Comparison of ENCODE assay signal across 11 cellular contexts in genomic region chr14:35401422-35401729, GRCh38. TPM values are rescaled to one million over a fixed set of nuclear protein-coding genes. Genes with fewer than 3 reads are reported as not detected.
DNase-seq lines count a peak whose midpoint lies in the region; ATAC-seq, FAIRE-seq and TF ChIP-seq lines count a peak whose summit lies in the region.
"Had no signal": no experiment of that assay in that cellular context is flagged by ENCODE, and none has a peak within 500 bp of the region (broad histone marks: within the 10 kb centered on the region; RNA-seq: fewer than 3 reads in every experiment).

No MANE protein-coding gene starts in this region.

- POLR2A ChIA-PET in A549 (lab: Yijun Ruan, JAX) = interaction anchor here (0.6 to 4.2 kb wide), 5 partner anchors 16 to 342 kb away, joined by 3 to 45 read pairs (median 5); partner anchors contain the start of gene PSMA6
- POLR2A ChIA-PET in naive thymus-derived CD8-positive, alpha-beta T cell (lab: Charles Lee) = interaction anchor here (0.6 to 9.2 kb wide), 10 partner anchors 9 to 116 kb away, joined by 3 to 245 read pairs (median 15); partner anchors contain the start of gene PSMA6

- H3K9me3 ChIP-seq in A549 = no peaks in the 10 kb centered on the region
- no peaks in the 10 kb centered on the region for H3K9me3 ChIP-seq in neural progenitor cell (ENCODE audit: low read depth)

- peaks cover 15% of the 10 kb centered on the region for H4K20me1 ChIP-seq in neural progenitor cell (ENCODE audit: low read depth)

- ATAC-seq in A549 (no peak), HG03342 (IDR thresholded peaks at IDR 0.05; ENCODE audit: unreplicated experiment) (no peak), GM21367 (IDR thresholded peaks at IDR 0.05; ENCODE audit: unreplicated experiment) (no peak), HG03520 (IDR thresholded peaks at IDR 0.05; ENCODE audit: unreplicated experiment) (no peak)
- no peak for ATAC-seq in naive thymus-derived CD8-positive, alpha-beta T cell

- H3K27me3 ChIP-seq in neural progenitor cell = no peaks in the 10 kb centered on the region

- no peaks in the 10 kb centered on the region for H3K36me3 ChIP-seq in neural progenitor cell

- H3K9me3 Mint-ChIP-seq in dendritic cell treated with granulocyte-macrophage colony-stimulating factor and Interleukin-4, amounts not matched to agents 40 ng/mL and 50 ng/mL, for 4 days = no peaks in the 10 kb centered on the region
- H3K9me3 Mint-ChIP-seq in naive thymus-derived CD8-positive, alpha-beta T cell = no peaks in the 10 kb centered on the region
- H3K9me3 Mint-ChIP-seq in neural progenitor cell = no peaks in the 10 kb centered on the region

- no peak for TF ChIP-seq EP300 in A549 (IDR thresholded peaks at IDR 0.05)

- WGBS in A549 (ENCODE audit: missing lambda C conversion rate) = 64% methylated on average over 5 of the region's 5 CpGs

- CTCF ChIA-PET in A549 (lab: Yijun Ruan, JAX) = interaction anchor here (6.5 kb wide), 1 partner anchor 186 kb away, joined by 35 read pairs; no protein-coding TSS in a partner anchor

- peak overlapping the region; percentile 98 for H3K4me2 ChIP-seq in A549
- no peak overlapping the region for H3K4me2 ChIP-seq in neural progenitor cell

- H3K79me2 ChIP-seq in neural progenitor cell (ENCODE audit: low read depth) = peaks cover 12% of the 10 kb centered on the region

- H3K36me3 Mint-ChIP-seq in dendritic cell treated with granulocyte-macrophage colony-stimulating factor and Interleukin-4, amounts not matched to agents 40 ng/mL and 50 ng/mL, for 4 days (ENCODE audit: low read depth) = peaks cover 66% of the 10 kb centered on the region
- peaks cover 0 to 54% (median 32%) of the 10 kb centered on the region in 3 donors for H3K36me3 Mint-ChIP-seq in naive thymus-derived CD8-positive, alpha-beta T cell
- peaks cover 9% of the 10 kb centered on the region for H3K36me3 Mint-ChIP-seq in neural progenitor cell

- H3K27ac Mint-ChIP-seq in dendritic cell treated with granulocyte-macrophage colony-stimulating factor and Interleukin-4, amounts not matched to agents 40 ng/mL and 50 ng/mL, for 4 days = peak overlapping the region; percentile 100
- peak overlapping the region; percentile 86 to 99 (median 98) for H3K27ac Mint-ChIP-seq in naive thymus-derived CD8-positive, alpha-beta T cell
- no peak overlapping the region for H3K27ac Mint-ChIP-seq in neural progenitor cell

- H2AFZ ChIP-seq in neural progenitor cell (replicated peaks) = no peak overlapping the region

- H3K4me3 ChIP-seq in A549 = peak overlapping the region; percentile 97
- peak overlapping the region; percentile 48 for H3K4me3 ChIP-seq in NB4 (ENCODE audit: low read depth, low read length)
- H3K4me3 ChIP-seq in neural progenitor cell = no peak overlapping the region

- intact Hi-C loops in dendritic cell treated with granulocyte-macrophage colony-stimulating factor and Interleukin-4, amounts not matched to agents 40 ng/mL and 50 ng/mL, for 4 days (cut with micrococcal nuclease) = no loop called here

- no peak for TF ChIP-seq RAD21 in A549 (conservative IDR thresholded peaks at IDR 0.05 in 1 of 2, IDR thresholded peaks at IDR 0.05 in 1 of 2)

- FAIRE-seq in A549 (lab: Jason Lieb, UNC) = no peak

- H3K9ac ChIP-seq in neural progenitor cell = no peak overlapping the region

- H3K4me3 Mint-ChIP-seq in dendritic cell treated with granulocyte-macrophage colony-stimulating factor and Interleukin-4, amounts not matched to agents 40 ng/mL and 50 ng/mL, for 4 days = peak overlapping the region; percentile 93
- peak overlapping the region; percentile 64 to 98 (median 92) for H3K4me3 Mint-ChIP-seq in naive thymus-derived CD8-positive, alpha-beta T cell
- no peak overlapping the region for H3K4me3 Mint-ChIP-seq in neural progenitor cell

- peaks cover 50% of the 10 kb centered on the region for H3K4me1 Mint-ChIP-seq in dendritic cell treated with granulocyte-macrophage colony-stimulating factor and Interleukin-4, amounts not matched to agents 40 ng/mL and 50 ng/mL, for 4 days (ENCODE audit: low read depth)
- peaks cover 36 to 75% (median 72%) of the 10 kb centered on the region in 4 donors for H3K4me1 Mint-ChIP-seq in naive thymus-derived CD8-positive, alpha-beta T cell
- H3K4me1 Mint-ChIP-seq in neural progenitor cell = peaks cover 29% of the 10 kb centered on the region

- peak overlapping the region; percentile 99 for H3K27ac ChIP-seq in A549
- no peak overlapping the region for H3K27ac ChIP-seq in neural progenitor cell

- H3K4me1 ChIP-seq in A549 (peaks cover 69% of the 10 kb centered on the region), neural progenitor cell (peaks cover 7% of the 10 kb centered on the region)

- TF ChIP-seq CTCF in A549 (IDR thresholded peaks at IDR 0.05) (no peak), NB4 (IDR thresholded peaks at IDR 0.05; ENCODE audit: low read depth, low read length) (no peak), neural progenitor cell (IDR thresholded peaks at IDR 0.05) (no peak)

- peaks cover 25% of the 10 kb centered on the region for H3F3A ChIP-seq in neural progenitor cell (ENCODE audit: low read depth)

- DNase-seq in A549 (ENCODE audit: low read depth in 1 of 2, low spot score in 1 of 2) (no peak), NB4 (ENCODE audit: low read depth) (no peak), neural progenitor cell (ENCODE audit: low spot score) (no peak)
- peak in 2 of 10 donors; percentile 12 to 45 for DNase-seq in naive thymus-derived CD8-positive, alpha-beta T cell
- DNase-seq: DMS79 treated with DMSO at 0.1 percent for 48 hours, foreskin melanocyte, H7 had no signal

- TF ChIP-seq POLR2A in A549 (IDR thresholded peaks at IDR 0.05; ENCODE audit: low read length) = no peak
- TF ChIP-seq POLR2A in NB4 (IDR thresholded peaks at IDR 0.05; ENCODE audit: extremely low read depth, insufficient read length) = no peak

- H3K27me3 Mint-ChIP-seq in dendritic cell treated with granulocyte-macrophage colony-stimulating factor and Interleukin-4, amounts not matched to agents 40 ng/mL and 50 ng/mL, for 4 days = no peaks in the 10 kb centered on the region
- no peaks in the 10 kb centered on the region for H3K27me3 Mint-ChIP-seq in naive thymus-derived CD8-positive, alpha-beta T cell
- H3K27me3 Mint-ChIP-seq in neural progenitor cell (ENCODE audit: insufficient read depth, low read depth) = peaks cover 5% of the 10 kb centered on the region

TF ChIP-seq in A549, 52 proteins besides CTCF, POLR2A, EP300 and RAD21:
- TF ChIP-seq HDAC2 (IDR thresholded peaks at IDR 0.05) (no peak), CEBPB (IDR thresholded peaks at IDR 0.05) (no peak), CBX8 (IDR thresholded peaks at IDR 0.05) (no peak), HEYL (CRISPR knock-in tag; IDR thresholded peaks at IDR 0.05) (no peak)
- TF ChIP-seq, protein P1, sequence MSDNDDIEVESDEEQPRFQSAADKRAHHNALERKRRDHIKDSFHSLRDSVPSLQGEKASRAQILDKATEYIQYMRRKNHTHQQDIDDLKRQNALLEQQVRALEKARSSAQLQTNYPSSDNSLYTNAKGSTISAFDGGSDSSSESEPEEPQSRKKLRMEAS (IDR thresholded peaks at IDR 0.05) = no peak

RNA-seq across cellular contexts. Expression of gene NFKBIA, which starts 3.2 kb away (rescaled TPM):
- polyA plus RNA-seq in A549 (2011; rRNA removed) (65.0 and 102 TPM in 2 replicates), A549 (2017; fragmentation: RNase III; extraction: RNeasy Plus Mini Kit Qiagen cat#74134 plus additional on column Dnase treatment) (101 to 115 TPM (median 103 TPM) in 3 replicates)
- polyA plus RNA-seq in A549 (2012; cell fraction: cytosol; rRNA removed) = 239 and 266 TPM in 2 replicates
- 490 and 573 TPM in 2 replicates for polyA plus RNA-seq in A549 (2012; cell fraction: nucleus; rRNA removed)
- polyA minus RNA-seq in A549 (2011; rRNA and poly(A)+ RNA removed) = 335 and 379 TPM in 2 replicates
- total RNA-seq in naive thymus-derived CD8-positive, alpha-beta T cell = 100 to 1,000 TPM; 199 to 214 TPM
- polyA plus RNA-seq in naive thymus-derived CD8-positive, alpha-beta T cell = 100 to 1,000 TPM; 194 to 328 (median 198) TPM
- total RNA-seq in neural progenitor cell (ENCODE audit: low replicate concordance) = 26.4 and 31.6 TPM in 2 replicates
